Comparison of ENCODE assay signal across 1 cellular context in the genomic region with DNA sequence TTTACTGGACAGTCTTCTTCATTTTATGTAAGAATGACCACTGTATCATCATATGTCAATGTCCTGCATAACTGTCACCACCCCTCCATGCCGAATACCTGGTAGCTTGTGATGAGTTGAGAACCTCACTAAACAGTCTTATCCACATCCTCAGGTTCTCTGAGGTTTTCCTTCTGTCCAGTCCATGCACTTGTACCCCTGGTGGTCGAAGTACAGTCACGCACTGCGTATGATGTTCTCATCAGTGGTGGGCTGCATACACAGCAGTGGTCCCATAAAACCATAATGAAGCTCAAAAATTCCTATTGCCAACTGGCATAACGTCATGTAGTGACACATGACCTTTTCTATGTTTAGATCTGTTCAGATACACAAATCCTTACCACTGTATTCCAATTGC.
TF ChIP-seq lines count a peak whose summit lies in the region.

No MANE protein-coding gene starts in this region.

TF ChIP-seq in HepG2, 621 proteins besides CTCF, POLR2A, EP300 and RAD21:
- TF ChIP-seq, protein P1, sequence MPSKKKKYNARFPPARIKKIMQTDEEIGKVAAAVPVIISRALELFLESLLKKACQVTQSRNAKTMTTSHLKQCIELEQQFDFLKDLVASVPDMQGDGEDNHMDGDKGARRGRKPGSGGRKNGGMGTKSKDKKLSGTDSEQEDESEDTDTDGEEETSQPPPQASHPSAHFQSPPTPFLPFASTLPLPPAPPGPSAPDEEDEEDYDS (CRISPR knock-in tag; IDR thresholded peaks at IDR 0.05): no peak
- no peak for TF ChIP-seq MAF1 (CRISPR knock-in tag; IDR thresholded peaks at IDR 0.05; ENCODE audit: borderline replicate concordance)
- peak; percentile 44 for TF ChIP-seq RBM22 (optimal IDR thresholded peaks at IDR 0.05; ENCODE audit: low read length)
- TF ChIP-seq ZNF260 (CRISPR knock-in tag; IDR thresholded peaks at IDR 0.05; ENCODE audit: borderline replicate concordance, low read depth): no peak
- TF ChIP-seq KLF11 (CRISPR knock-in tag; IDR thresholded peaks at IDR 0.05): no peak
- TF ChIP-seq CAMTA2 (CRISPR knock-in tag; IDR thresholded peaks at IDR 0.05; ENCODE audit: borderline replicate concordance): no peak
